Comparison of ENCODE assay signal across 17 cellular contexts in genomic region chr2:224574423-224575084, GRCh38. TPM values are rescaled to one million over a fixed set of nuclear protein-coding genes. Genes with fewer than 3 reads are reported as not detected.
DNase-seq lines count a peak whose midpoint lies in the region; ATAC-seq and TF ChIP-seq lines count a peak whose summit lies in the region.
"Had no signal": no experiment of that assay in that cellular context is flagged by ENCODE, and none has a peak within 500 bp of the region (broad histone marks: within the 10 kb centered on the region; RNA-seq: fewer than 3 reads in every experiment).

No MANE protein-coding gene starts in this region.

- no peaks in the 10 kb centered on the region for H3K36me3 ChIP-seq in smooth muscle cell (ENCODE audit: low read depth)

- no peak overlapping the region for H3K27ac ChIP-seq in smooth muscle cell (ENCODE audit: low read depth)

- no peaks in the 10 kb centered on the region for H3F3A ChIP-seq in smooth muscle cell (ENCODE audit: low read depth)

- DNase-seq in activated T-cell treated with anti-CD3 and anti-CD28 coated beads, Interleukin-2, amount 50 U/mL, for 4 hours, result no peak
- DNase-seq in activated T-cell treated with anti-CD3 and anti-CD28 coated beads, Interleukin-2, amount 50 U/mL, for 48 hours, result no peak
- DNase-seq in OCI-M1 (lab: John Stamatoyannopoulos, UW), result peak; percentile 14
- DNase-seq in endothelial cell (ENCODE audit: low spot score), result no peak
- no peak for DNase-seq in smooth muscle cell (lab: John Stamatoyannopoulos, UW; ENCODE audit: unreplicated experiment)
- DNase-seq in T1000 (lab: John Stamatoyannopoulos, UW), result no peak
- DNase-seq in AG20443 (ENCODE audit: low spot score), result no peak
- DNase-seq: activated effector memory CD4-positive, alpha-beta T cell treated with Interleukin-2 at 50 U/mL for 16 hours; DMS79; hypothalamus; mesenchymal stem cell; NCI-H1436 treated with DMSO at 0.1 percent for 48 hours; NCI-H526; Right ventricle myocardium superior; stimulated activated CD4-positive, alpha-beta T cell treated with anti-CD3 and anti-CD28 coated beads, Interleukin-1b, Interleukin-23, amount 100 ng/mL, for 48 hours had no signal

- no peak overlapping the region for H3K4me2 ChIP-seq in smooth muscle cell

- no peaks in the 10 kb centered on the region for H3K27me3 ChIP-seq in smooth muscle cell (ENCODE audit: low read depth)

- no peak overlapping the region for H2AFZ ChIP-seq in smooth muscle cell (ENCODE audit: low read depth)

- H3K36me3 Mint-ChIP-seq in activated T-cell treated with anti-CD3 and anti-CD28 coated beads, Interleukin-2, amount 50 U/mL, for 4 hours (ENCODE audit: insufficient read depth), result peaks cover 2% of the 10 kb centered on the region
- no peaks in the 10 kb centered on the region for H3K36me3 Mint-ChIP-seq in endothelial cell (ENCODE audit: low read depth, unreplicated experiment)

- peak overlapping the region; percentile 72 for H3K27ac Mint-ChIP-seq in endothelial cell (ENCODE audit: unreplicated experiment)

- peaks cover 100% of the 10 kb centered on the region for H4K20me1 ChIP-seq in smooth muscle cell (ENCODE audit: low read depth)

- no peak overlapping the region for H3K4me3 ChIP-seq in smooth muscle cell

- peak overlapping the region; percentile 61 for H3K4me3 Mint-ChIP-seq in activated T-cell treated with anti-CD3 and anti-CD28 coated beads, Interleukin-2, amount 50 U/mL, for 4 hours
- H3K4me3 Mint-ChIP-seq in endothelial cell (ENCODE audit: unreplicated experiment), result peak overlapping the region; percentile 63

- peaks cover 41% of the 10 kb centered on the region for H3K4me1 ChIP-seq in smooth muscle cell (ENCODE audit: low read depth)

- H3K27me3 Mint-ChIP-seq in activated T-cell treated with anti-CD3 and anti-CD28 coated beads, Interleukin-2, amount 50 U/mL, for 4 hours (ENCODE audit: low read depth), result no peaks in the 10 kb centered on the region
- H3K27me3 Mint-ChIP-seq in endothelial cell (ENCODE audit: unreplicated experiment), result peaks cover 4% of the 10 kb centered on the region

- peaks cover 100% of the 10 kb centered on the region for H3K79me2 ChIP-seq in smooth muscle cell (ENCODE audit: low read depth)

- peak overlapping the region; percentile 25 for H3K9ac ChIP-seq in smooth muscle cell (ENCODE audit: low read depth)

- WGBS in smooth muscle cell (ENCODE audit: low lambda C conversion rate), result 56% methylated on average over 3 of the region's 3 CpGs

- H3K9me3 ChIP-seq in smooth muscle cell (replicated peaks; ENCODE audit: low read depth), result no peaks in the 10 kb centered on the region

- ATAC-seq in activated T-cell treated with anti-CD3 and anti-CD28 coated beads, Interleukin-2, amount 50 U/mL, for 4 hours, result no peak
- ATAC-seq in GM19035 (IDR thresholded peaks at IDR 0.05; ENCODE audit: unreplicated experiment), result no peak
- ATAC-seq: HepG2 had no signal

- H3K4me1 Mint-ChIP-seq in activated T-cell treated with anti-CD3 and anti-CD28 coated beads, Interleukin-2, amount 50 U/mL, for 4 hours (ENCODE audit: low read depth), result peaks cover 89% of the 10 kb centered on the region
- peaks cover 57% of the 10 kb centered on the region for H3K4me1 Mint-ChIP-seq in endothelial cell (ENCODE audit: unreplicated experiment)

- H3K9me3 Mint-ChIP-seq in activated T-cell treated with anti-CD3 and anti-CD28 coated beads, Interleukin-2, amount 50 U/mL, for 4 hours, result no peaks in the 10 kb centered on the region
- no peaks in the 10 kb centered on the region for H3K9me3 Mint-ChIP-seq in endothelial cell (ENCODE audit: unreplicated experiment)

- no peak for TF ChIP-seq CTCF in endothelial cell (IDR thresholded peaks at IDR 0.05; ENCODE audit: unreplicated experiment)
- no peak for TF ChIP-seq CTCF in smooth muscle cell (IDR thresholded peaks at IDR 0.05; ENCODE audit: borderline replicate concordance, insufficient read depth, poor library complexity, severe bottlenecking)

RNA-seq across cellular contexts. Expression of gene CUL3, which starts 10.6 kb away (rescaled TPM):
- total RNA-seq in activated T-cell treated with anti-CD3 and anti-CD28 coated beads, Interleukin-2, amount 50 U/mL, for 4 hours, result 10 to 100 TPM; 83.4 to 88.8 (median 85.2) TPM
- total RNA-seq in endothelial cell (ENCODE audit: unreplicated experiment) (138 TPM), smooth muscle cell (95.0 and 109 TPM in 2 replicates)
- polyA plus RNA-seq in smooth muscle cell, result 63.4 and 65.8 TPM in 2 replicates
